Comparison of ENCODE assay signal across 8 cellular contexts in the genomic region with DNA sequence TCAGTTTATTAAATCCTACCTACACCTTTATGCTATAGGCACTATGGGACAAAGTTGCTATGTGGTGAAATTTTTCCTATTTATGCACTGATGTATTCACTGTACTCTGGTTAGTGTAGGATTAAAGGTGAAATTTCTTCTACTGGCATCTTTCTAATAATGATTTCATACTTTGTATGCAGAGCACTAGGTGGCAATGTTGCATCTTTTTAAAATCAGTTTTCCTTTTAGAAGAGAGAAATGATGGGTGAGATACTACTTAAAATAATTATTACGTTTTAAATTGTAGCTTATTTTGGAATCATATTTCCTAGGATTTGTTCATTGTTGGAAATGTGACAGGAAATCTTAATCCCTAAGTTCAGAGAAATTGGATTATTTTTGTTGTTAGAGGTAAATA.
DNase-seq lines count a peak whose midpoint lies in the region; ATAC-seq and TF ChIP-seq lines count a peak whose summit lies in the region.

No MANE protein-coding gene starts in this region.

- peak; percentile 81 for TF ChIP-seq RAD21 in SK-N-SH (IDR thresholded peaks at IDR 0.05; ENCODE audit: low read length)

- no peak for TF ChIP-seq EP300 in SK-N-SH (IDR thresholded peaks at IDR 0.05; ENCODE audit: borderline replicate concordance in 1 of 2, low read depth in 1 of 2, low read length in 1 of 2)

- no peaks in the 10 kb centered on the region for H3K79me2 ChIP-seq in SK-N-SH (ENCODE audit: insufficient read depth)

- TF ChIP-seq CTCF in AG09309 (IDR thresholded peaks at IDR 0.05; ENCODE audit: control insufficient read depth, insufficient read depth, low read depth, low read length, missing control alignments) (peak; percentile 20), HFFc6 (IDR thresholded peaks at IDR 0.05) (peak; percentile 74), SK-N-SH (IDR thresholded peaks at IDR 0.05) (peak; percentile 70)

- no peak overlapping the region for H3K27ac Mint-ChIP-seq in HFFc6

- DNase-seq in AG09309 (ENCODE audit: low read depth) (no peak), HFFc6 (peak; percentile 28), SK-N-SH (peak; percentile 26), iris pigment epithelial cell (ENCODE audit: low read depth) (peak; percentile 28), UCSD-AML1 (lab: John Stamatoyannopoulos, UW; ENCODE audit: unreplicated experiment) (no peak)

- H3K4me3 Mint-ChIP-seq in HFFc6: no peak overlapping the region

- H4K20me1 ChIP-seq in SK-N-SH (ENCODE audit: insufficient read depth): no peaks in the 10 kb centered on the region

- H2AFZ ChIP-seq in SK-N-SH (ENCODE audit: low read depth): no peak overlapping the region

- ATAC-seq in GM21576 (IDR thresholded peaks at IDR 0.05; ENCODE audit: unreplicated experiment) (no peak), HG03135 (IDR thresholded peaks at IDR 0.05; ENCODE audit: unreplicated experiment) (no peak), GM19467 (IDR thresholded peaks at IDR 0.05; ENCODE audit: unreplicated experiment) (no peak)

- peaks cover 2% of the 10 kb centered on the region; the same call in 1 of the 2 replicates for H3K27me3 Mint-ChIP-seq in HFFc6 (ENCODE audit: insufficient read depth)

- CTCF ChIA-PET in SK-N-SH (lab: Yijun Ruan, JAX): interaction anchor here (0.6 to 1.8 kb wide), 33 partner anchors 8 to 1557 kb away, joined by 3 to 11 read pairs (median 3); partner anchors contain the start of gene ST6GAL2

- no peak overlapping the region for H3K4me2 ChIP-seq in SK-N-SH

- H3K27ac ChIP-seq in SK-N-SH (ENCODE audit: low read depth in 2 of 2, low read length in 1 of 2): no peak overlapping the region

- H3K9me3 ChIP-seq in SK-N-SH: no peaks in the 10 kb centered on the region

- no peaks in the 10 kb centered on the region for H3K4me1 Mint-ChIP-seq in HFFc6 (ENCODE audit: low read depth)

- H3K27me3 ChIP-seq in SK-N-SH (ENCODE audit: insufficient read depth): no peaks in the 10 kb centered on the region

- H3K9me2 ChIP-seq in SK-N-SH: no peaks in the 10 kb centered on the region

- no peaks in the 10 kb centered on the region for H3K9me3 Mint-ChIP-seq in HFFc6

- H3K9ac ChIP-seq in SK-N-SH: no peak overlapping the region

- WGBS in SK-N-SH (ENCODE audit: low lambda C conversion rate): 0% methylated on average over 1 of the region's 1 CpG

- no peak overlapping the region for H3K4me3 ChIP-seq in AG09309 (ENCODE audit: control insufficient read depth, low read depth, low read length)
- no peak overlapping the region for H3K4me3 ChIP-seq in SK-N-SH (ENCODE audit: low read depth in 2 of 2, low read length in 1 of 2)

- no peaks in the 10 kb centered on the region for H3K36me3 ChIP-seq in SK-N-SH (replicated peaks in 1 of 2; ENCODE audit: control insufficient read depth in 1 of 2, insufficient read depth in 2 of 2, low read length in 1 of 2)

- H3F3A ChIP-seq in SK-N-SH (replicated peaks; ENCODE audit: insufficient read depth): no peaks in the 10 kb centered on the region

- H3K4me1 ChIP-seq in SK-N-SH (ENCODE audit: control insufficient read depth in 1 of 2, insufficient read depth in 2 of 2, low read depth in 1 of 2, low read length in 1 of 2): peaks cover 0 to 5% of the 10 kb centered on the region in 2 experiments; a peak in 2 of 4 replicates

- POLR2A ChIA-PET in SK-N-SH (lab: Yijun Ruan, JAX): no interaction called here

- H3K36me3 Mint-ChIP-seq in HFFc6 (ENCODE audit: low read depth): no peaks in the 10 kb centered on the region

TF ChIP-seq in SK-N-SH, 30 proteins besides CTCF, POLR2A, EP300 and RAD21:
- peak; percentile 43 for TF ChIP-seq SMC3 (IDR thresholded peaks at IDR 0.05; ENCODE audit: low read depth, low read length)
- TF ChIP-seq, protein P1, sequence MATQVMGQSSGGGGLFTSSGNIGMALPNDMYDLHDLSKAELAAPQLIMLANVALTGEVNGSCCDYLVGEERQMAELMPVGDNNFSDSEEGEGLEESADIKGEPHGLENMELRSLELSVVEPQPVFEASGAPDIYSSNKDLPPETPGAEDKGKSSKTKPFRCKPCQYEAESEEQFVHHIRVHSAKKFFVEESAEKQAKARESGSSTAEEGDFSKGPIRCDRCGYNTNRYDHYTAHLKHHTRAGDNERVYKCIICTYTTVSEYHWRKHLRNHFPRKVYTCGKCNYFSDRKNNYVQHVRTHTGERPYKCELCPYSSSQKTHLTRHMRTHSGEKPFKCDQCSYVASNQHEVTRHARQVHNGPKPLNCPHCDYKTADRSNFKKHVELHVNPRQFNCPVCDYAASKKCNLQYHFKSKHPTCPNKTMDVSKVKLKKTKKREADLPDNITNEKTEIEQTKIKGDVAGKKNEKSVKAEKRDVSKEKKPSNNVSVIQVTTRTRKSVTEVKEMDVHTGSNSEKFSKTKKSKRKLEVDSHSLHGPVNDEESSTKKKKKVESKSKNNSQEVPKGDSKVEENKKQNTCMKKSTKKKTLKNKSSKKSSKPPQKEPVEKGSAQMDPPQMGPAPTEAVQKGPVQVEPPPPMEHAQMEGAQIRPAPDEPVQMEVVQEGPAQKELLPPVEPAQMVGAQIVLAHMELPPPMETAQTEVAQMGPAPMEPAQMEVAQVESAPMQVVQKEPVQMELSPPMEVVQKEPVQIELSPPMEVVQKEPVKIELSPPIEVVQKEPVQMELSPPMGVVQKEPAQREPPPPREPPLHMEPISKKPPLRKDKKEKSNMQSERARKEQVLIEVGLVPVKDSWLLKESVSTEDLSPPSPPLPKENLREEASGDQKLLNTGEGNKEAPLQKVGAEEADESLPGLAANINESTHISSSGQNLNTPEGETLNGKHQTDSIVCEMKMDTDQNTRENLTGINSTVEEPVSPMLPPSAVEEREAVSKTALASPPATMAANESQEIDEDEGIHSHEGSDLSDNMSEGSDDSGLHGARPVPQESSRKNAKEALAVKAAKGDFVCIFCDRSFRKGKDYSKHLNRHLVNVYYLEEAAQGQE (IDR thresholded peaks at IDR 0.05; ENCODE audit: low read depth, low read length): no peak

Comparison
In these comparisons a context has a peak if more than half of its experiments do, and no peak if none do; other contexts are left out.
1. DNase-seq: peak in HFFc6 (single experiment), SK-N-SH (single experiment) and iris pigment epithelial cell (single experiment); none in AG09309 (single experiment) and UCSD-AML1 (single experiment).
2. CTCF ChIP-seq: peak in every context shown above with its lines; median percentile 74 in HFFc6; 70 in SK-N-SH; 20 in AG09309.